ENCODE assay signal across 1 cellular context in the genomic region with DNA sequence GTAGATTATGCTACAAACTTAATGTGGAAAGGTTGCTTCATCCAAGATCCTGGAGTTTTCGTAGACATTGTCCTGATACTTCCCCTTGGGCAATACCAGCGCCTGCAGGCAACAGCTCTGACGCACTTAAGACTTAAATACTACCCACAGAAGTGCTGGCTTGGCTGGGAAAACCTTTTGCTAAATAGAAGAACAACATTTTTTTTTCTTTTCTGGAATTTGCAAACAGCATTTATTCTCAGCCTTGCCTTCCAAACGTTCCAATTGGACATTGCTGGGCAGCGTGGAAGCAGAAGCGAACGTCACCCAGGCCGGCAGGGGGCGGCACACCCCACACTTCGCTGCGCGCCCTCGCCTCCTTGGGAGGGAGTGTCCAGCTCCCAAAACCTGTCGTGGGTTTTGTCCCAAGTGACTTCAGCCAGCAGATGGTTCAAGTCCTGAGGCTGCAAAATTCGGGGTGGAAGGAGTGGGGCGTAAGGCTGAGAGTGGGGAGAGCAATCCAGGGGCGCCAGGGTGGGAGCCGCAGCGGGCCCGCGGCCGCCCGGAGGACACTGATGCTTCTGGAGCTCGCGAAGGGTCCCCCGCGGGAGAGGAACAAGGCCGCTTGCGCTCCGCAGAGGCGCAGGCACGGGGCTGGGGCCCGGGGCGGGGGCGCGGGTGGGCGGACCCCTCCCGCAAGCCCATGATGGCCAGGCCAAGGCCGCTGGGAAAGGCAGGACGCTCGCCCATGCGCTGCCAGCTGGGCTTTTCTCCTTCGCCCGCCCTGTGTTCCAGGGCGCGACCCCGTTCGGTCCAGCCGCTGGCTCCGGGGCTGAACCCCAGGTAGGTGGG.
TF ChIP-seq lines count a peak whose summit lies in the region.

No MANE protein-coding gene starts in this region.

TF ChIP-seq in HepG2, 621 proteins besides CTCF, POLR2A, EP300 and RAD21 (continued from another document and continues in another):
- TF ChIP-seq, protein P1, sequence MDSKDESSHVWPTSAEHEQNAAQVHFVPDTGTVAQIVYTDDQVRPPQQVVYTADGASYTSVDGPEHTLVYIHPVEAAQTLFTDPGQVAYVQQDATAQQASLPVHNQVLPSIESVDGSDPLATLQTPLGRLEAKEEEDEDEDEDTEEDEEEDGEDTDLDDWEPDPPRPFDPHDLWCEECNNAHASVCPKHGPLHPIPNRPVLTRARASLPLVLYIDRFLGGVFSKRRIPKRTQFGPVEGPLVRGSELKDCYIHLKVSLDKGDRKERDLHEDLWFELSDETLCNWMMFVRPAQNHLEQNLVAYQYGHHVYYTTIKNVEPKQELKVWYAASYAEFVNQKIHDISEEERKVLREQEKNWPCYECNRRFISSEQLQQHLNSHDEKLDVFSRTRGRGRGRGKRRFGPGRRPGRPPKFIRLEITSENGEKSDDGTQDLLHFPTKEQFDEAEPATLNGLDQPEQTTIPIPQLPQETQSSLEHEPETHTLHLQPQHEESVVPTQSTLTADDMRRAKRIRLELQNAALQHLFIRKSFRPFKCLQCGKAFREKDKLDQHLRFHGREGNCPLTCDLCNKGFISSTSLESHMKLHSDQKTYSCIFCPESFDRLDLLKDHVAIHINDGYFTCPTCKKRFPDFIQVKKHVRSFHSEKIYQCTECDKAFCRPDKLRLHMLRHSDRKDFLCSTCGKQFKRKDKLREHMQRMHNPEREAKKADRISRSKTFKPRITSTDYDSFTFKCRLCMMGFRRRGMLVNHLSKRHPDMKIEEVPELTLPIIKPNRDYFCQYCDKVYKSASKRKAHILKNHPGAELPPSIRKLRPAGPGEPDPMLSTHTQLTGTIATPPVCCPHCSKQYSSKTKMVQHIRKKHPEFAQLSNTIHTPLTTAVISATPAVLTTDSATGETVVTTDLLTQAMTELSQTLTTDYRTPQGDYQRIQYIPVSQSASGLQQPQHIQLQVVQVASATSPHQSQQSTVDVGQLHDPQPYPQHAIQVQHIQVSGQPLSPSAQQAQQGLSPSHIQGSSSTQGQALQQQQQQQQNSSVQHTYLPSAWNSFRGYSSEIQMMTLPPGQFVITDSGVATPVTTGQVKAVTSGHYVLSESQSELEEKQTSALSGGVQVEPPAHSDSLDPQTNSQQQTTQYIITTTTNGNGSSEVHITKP (CRISPR knock-in tag; IDR thresholded peaks at IDR 0.05; ENCODE audit: low read depth), result no peak
- TF ChIP-seq, protein P2, sequence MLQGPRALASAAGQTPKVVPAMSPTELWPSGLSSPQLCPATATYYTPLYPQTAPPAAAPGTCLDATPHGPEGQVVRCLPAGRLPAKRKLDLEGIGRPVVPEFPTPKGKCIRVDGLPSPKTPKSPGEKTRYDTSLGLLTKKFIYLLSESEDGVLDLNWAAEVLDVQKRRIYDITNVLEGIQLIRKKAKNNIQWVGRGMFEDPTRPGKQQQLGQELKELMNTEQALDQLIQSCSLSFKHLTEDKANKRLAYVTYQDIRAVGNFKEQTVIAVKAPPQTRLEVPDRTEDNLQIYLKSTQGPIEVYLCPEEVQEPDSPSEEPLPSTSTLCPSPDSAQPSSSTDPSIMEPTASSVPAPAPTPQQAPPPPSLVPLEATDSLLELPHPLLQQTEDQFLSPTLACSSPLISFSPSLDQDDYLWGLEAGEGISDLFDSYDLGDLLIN (CRISPR knock-in tag; IDR thresholded peaks at IDR 0.05; ENCODE audit: borderline replicate concordance), result no peak
- TF ChIP-seq ZNF274 (CRISPR knock-in tag; IDR thresholded peaks at IDR 0.05) (peak; percentile 27; the same call in 1 of the 2 replicates), ESRRA (CRISPR knock-in tag; IDR thresholded peaks at IDR 0.05; ENCODE audit: low read depth) (0 out of 2 replicates have a peak, but pooled peaks have one; percentile 57), ZNF772 (CRISPR knock-in tag; IDR thresholded peaks at IDR 0.05) (peak; percentile 43; the same call in 1 of the 2 replicates), SMAD3 (CRISPR knock-in tag; IDR thresholded peaks at IDR 0.05) (peak; percentile 46; the same call in 1 of the 2 replicates), AKAP8 (CRISPR knock-in tag; IDR thresholded peaks at IDR 0.05) (no peak), ZZZ3 (CRISPR knock-in tag; IDR thresholded peaks at IDR 0.05; ENCODE audit: borderline replicate concordance) (no peak), SP140L (CRISPR knock-in tag; IDR thresholded peaks at IDR 0.05; ENCODE audit: borderline replicate concordance) (no peak), ZNF792 (CRISPR knock-in tag; IDR thresholded peaks at IDR 0.05) (0 out of 2 replicates have a peak, but pooled peaks have one; percentile 34), CBX5 (CRISPR knock-in tag; IDR thresholded peaks at IDR 0.05; ENCODE audit: borderline replicate concordance) (no peak), RFXANK (CRISPR knock-in tag; IDR thresholded peaks at IDR 0.05) (no peak), KDM3A (CRISPR knock-in tag; IDR thresholded peaks at IDR 0.05; ENCODE audit: low read depth) (0 out of 2 replicates have a peak, but pooled peaks have one; percentile 45)
- TF ChIP-seq, protein P3, sequence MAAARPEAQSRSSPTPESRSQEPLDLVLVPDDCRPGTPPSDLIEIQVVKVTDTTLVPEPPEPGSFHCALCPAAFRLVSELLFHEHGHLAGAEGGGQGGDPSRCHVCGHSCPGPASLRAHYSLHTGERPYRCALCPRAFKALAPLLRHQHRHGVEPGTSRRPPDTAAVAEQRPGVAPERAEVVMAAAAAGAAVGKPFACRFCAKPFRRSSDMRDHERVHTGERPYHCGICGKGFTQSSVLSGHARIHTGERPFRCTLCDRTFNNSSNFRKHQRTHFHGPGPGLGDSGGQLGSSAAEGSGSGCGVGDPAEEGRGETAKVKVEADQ (CRISPR knock-in tag; IDR thresholded peaks at IDR 0.05; ENCODE audit: borderline replicate concordance), result 0 out of 2 replicates have a peak, but pooled peaks have one; percentile 25
- TF ChIP-seq, protein P4, sequence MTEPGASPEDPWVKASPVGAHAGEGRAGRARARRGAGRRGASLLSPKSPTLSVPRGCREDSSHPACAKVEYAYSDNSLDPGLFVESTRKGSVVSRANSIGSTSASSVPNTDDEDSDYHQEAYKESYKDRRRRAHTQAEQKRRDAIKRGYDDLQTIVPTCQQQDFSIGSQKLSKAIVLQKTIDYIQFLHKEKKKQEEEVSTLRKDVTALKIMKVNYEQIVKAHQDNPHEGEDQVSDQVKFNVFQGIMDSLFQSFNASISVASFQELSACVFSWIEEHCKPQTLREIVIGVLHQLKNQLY (CRISPR knock-in tag; IDR thresholded peaks at IDR 0.05), result no peak
- TF ChIP-seq, protein P5, sequence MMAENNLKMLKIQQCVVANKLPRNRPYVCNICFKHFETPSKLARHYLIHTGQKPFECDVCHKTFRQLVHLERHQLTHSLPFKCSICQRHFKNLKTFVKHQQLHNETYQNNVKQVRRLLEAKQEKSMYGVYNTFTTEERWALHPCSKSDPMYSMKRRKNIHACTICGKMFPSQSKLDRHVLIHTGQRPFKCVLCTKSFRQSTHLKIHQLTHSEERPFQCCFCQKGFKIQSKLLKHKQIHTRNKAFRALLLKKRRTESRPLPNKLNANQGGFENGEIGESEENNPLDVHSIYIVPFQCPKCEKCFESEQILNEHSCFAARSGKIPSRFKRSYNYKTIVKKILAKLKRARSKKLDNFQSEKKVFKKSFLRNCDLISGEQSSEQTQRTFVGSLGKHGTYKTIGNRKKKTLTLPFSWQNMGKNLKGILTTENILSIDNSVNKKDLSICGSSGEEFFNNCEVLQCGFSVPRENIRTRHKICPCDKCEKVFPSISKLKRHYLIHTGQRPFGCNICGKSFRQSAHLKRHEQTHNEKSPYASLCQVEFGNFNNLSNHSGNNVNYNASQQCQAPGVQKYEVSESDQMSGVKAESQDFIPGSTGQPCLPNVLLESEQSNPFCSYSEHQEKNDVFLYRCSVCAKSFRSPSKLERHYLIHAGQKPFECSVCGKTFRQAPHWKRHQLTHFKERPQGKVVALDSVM (CRISPR knock-in tag; IDR thresholded peaks at IDR 0.05), result no peak
- TF ChIP-seq, protein P6, sequence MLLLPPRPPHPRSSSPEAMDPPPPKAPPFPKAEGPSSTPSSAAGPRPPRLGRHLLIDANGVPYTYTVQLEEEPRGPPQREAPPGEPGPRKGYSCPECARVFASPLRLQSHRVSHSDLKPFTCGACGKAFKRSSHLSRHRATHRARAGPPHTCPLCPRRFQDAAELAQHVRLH (CRISPR knock-in tag; IDR thresholded peaks at IDR 0.05; ENCODE audit: borderline replicate concordance, low read depth), result peak; percentile 51; the same call in 1 of the 2 replicates
- TF ChIP-seq, protein P7, sequence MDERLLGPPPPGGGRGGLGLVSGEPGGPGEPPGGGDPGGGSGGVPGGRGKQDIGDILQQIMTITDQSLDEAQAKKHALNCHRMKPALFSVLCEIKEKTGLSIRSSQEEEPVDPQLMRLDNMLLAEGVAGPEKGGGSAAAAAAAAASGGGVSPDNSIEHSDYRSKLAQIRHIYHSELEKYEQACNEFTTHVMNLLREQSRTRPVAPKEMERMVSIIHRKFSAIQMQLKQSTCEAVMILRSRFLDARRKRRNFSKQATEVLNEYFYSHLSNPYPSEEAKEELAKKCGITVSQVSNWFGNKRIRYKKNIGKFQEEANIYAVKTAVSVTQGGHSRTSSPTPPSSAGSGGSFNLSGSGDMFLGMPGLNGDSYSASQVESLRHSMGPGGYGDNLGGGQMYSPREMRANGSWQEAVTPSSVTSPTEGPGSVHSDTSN (CRISPR knock-in tag; IDR thresholded peaks at IDR 0.05), result no peak
- TF ChIP-seq, protein P8, sequence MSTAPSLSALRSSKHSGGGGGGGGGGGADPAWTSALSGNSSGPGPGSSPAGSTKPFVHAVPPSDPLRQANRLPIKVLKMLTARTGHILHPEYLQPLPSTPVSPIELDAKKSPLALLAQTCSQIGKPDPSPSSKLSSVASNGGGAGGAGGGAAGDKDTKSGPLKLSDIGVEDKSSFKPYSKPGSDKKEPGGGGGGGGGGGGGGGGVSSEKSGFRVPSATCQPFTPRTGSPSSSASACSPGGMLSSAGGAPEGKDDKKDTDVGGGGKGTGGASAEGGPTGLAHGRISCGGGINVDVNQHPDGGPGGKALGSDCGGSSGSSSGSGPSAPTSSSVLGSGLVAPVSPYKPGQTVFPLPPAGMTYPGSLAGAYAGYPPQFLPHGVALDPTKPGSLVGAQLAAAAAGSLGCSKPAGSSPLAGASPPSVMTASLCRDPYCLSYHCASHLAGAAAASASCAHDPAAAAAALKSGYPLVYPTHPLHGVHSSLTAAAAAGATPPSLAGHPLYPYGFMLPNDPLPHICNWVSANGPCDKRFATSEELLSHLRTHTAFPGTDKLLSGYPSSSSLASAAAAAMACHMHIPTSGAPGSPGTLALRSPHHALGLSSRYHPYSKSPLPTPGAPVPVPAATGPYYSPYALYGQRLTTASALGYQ (CRISPR knock-in tag; IDR thresholded peaks at IDR 0.05), result no peak
- TF ChIP-seq, protein P9, sequence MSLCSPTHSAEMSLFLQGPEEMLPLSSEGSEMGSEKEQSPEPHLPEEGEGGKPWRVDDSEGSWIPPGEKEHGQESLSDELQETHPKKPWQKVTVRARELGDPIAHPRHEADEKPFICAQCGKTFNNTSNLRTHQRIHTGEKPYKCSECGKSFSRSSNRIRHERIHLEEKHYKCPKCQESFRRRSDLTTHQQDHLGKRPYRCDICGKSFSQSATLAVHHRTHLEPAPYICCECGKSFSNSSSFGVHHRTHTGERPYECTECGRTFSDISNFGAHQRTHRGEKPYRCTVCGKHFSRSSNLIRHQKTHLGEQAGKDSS (CRISPR knock-in tag; IDR thresholded peaks at IDR 0.05; ENCODE audit: borderline replicate concordance, low read depth), result 0 out of 2 replicates have a peak, but pooled peaks have one; percentile 36
- TF ChIP-seq, protein P10, sequence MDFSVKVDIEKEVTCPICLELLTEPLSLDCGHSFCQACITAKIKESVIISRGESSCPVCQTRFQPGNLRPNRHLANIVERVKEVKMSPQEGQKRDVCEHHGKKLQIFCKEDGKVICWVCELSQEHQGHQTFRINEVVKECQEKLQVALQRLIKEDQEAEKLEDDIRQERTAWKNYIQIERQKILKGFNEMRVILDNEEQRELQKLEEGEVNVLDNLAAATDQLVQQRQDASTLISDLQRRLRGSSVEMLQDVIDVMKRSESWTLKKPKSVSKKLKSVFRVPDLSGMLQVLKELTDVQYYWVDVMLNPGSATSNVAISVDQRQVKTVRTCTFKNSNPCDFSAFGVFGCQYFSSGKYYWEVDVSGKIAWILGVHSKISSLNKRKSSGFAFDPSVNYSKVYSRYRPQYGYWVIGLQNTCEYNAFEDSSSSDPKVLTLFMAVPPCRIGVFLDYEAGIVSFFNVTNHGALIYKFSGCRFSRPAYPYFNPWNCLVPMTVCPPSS (IDR thresholded peaks at IDR 0.05), result no peak
- TF ChIP-seq, protein P11, sequence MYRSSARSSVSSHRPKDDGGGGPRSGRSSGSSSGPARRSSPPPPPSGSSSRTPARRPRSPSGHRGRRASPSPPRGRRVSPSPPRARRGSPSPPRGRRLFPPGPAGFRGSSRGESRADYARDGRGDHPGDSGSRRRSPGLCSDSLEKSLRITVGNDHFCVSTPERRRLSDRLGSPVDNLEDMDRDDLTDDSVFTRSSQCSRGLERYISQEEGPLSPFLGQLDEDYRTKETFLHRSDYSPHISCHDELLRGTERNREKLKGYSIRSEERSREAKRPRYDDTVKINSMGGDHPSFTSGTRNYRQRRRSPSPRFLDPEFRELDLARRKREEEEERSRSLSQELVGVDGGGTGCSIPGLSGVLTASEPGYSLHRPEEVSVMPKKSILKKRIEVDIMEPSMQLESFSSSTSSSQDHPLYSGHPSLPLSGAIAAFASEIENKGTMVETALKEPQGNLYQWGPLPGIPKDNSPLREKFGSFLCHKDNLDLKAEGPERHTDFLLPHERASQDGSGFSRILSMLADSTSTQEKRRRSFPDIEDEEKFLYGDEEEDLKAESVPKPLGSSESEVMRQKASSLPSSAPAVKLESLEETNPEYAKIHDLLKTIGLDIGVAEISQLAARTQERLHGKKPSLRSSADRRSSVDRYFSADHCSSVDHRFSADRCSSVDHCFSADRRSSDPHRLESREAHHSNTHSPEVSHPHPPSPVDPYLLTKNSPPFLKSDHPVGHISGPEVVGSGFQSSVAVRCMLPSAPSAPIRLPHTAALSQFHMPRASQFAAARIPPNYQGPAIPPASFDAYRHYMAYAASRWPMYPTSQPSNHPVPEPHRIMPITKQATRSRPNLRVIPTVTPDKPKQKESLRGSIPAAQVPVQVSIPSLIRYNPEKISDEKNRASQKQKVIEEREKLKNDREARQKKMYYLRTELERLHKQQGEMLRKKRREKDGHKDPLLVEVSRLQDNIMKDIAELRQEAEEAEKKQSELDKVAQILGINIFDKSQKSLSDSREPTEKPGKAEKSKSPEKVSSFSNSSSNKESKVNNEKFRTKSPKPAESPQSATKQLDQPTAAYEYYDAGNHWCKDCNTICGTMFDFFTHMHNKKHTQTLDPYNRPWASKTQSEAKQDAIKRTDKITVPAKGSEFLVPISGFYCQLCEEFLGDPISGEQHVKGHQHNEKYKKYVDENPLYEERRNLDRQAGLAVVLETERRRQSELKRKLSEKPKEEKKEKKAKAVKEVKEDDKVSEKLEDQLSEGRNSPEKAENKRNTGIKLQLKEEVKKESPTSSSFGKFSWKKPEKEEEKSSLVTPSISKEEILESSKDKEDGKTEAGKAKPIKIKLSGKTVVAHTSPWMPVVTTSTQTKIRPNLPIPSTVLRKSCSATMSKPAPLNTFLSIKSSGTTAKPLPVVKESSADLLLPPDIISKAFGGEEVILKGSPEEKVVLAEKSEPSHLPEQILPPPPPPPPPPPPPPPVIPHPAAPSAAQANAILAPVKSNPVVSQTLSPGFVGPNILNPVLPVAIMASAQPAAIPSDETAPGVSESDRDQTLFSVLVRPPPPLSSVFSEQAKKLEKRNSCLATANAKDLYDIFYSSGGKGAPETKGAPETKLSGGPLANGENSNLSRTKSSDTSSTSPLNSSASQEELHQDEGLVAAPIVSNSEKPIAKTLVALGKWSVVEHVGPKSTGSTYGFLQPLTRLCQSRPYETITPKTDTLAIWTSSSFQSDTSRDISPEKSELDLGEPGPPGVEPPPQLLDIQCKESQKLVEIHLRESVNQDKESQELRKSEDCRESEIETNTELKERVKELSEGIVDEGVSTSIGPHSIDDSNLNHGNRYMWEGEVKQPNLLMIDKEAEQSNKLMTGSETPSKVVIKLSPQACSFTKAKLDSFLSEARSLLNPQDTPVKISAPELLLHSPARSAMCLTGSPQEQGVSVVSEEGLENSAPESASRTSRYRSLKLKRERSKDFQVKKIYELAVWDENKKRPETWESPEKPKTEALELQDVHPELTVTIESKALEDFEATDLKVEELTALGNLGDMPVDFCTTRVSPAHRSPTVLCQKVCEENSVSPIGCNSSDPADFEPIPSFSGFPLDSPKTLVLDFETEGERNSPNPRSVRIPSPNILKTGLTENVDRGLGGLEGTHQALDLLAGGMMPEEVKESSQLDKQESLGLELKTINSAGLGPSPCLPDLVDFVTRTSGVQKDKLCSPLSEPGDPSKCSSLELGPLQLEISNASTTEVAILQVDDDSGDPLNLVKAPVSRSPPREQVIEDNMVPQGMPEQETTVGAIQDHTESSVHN (CRISPR knock-in tag; IDR thresholded peaks at IDR 0.05), result 0 out of 2 replicates have a peak, but pooled peaks have one; percentile 70
